24 cellular contexts compared by ENCODE assay signal in genomic region chr3:69936266-69936665, GRCh38.
"Had no signal": no experiment of that assay in that cellular context is flagged by ENCODE, and none has a peak within 500 bp of the region (broad histone marks: within the 10 kb centered on the region; RNA-seq: fewer than 3 reads in every experiment).

No MANE protein-coding gene starts in this region.

- H3K9me3 ChIP-seq: esophagus squamous epithelium, gastroesophageal sphincter, heart left ventricle, left lung, lower lobe of right lung, mucosa of descending colon had no signal

- H3K4me3 ChIP-seq: coronary artery, esophagus squamous epithelium, gastroesophageal sphincter, heart left ventricle, hepatocyte, left lung, lower lobe of right lung, mucosa of descending colon had no signal

- ATAC-seq: effector memory CD8-positive, alpha-beta T cell; esophagus mucosa; gastroesophageal sphincter; heart left ventricle; left cardiac atrium; left lung; left ventricle myocardium superior; lower lobe of right lung; mucosa of descending colon had no signal

- H3K36me3 ChIP-seq: esophagus squamous epithelium, left lung had no signal

- H3K27ac ChIP-seq: coronary artery, epithelial cell of prostate, esophagus squamous epithelium, gastroesophageal sphincter, heart left ventricle, hepatocyte, left lung, lower lobe of right lung had no signal

- H3K4me2 ChIP-seq: hepatocyte had no signal

- H2AFZ ChIP-seq: hepatocyte had no signal

- H3K4me1 ChIP-seq: esophagus squamous epithelium, left lung, lower lobe of right lung had no signal

- DNase-seq: dermis blood vessel endothelial cell; effector CD8-positive, alpha-beta T cell; effector memory CD8-positive, alpha-beta T cell; endodermal cell; erythroblast; esophagus squamous epithelium; foreskin fibroblast; heart left ventricle; hypothalamus; immature natural killer cell; islet precursor cell; kidney; left cardiac atrium; left lung; left ventricle myocardium superior; lower lobe of right lung; mesenchymal stem cell; mucosa of descending colon; naive B cell had no signal

- H3K27me3 ChIP-seq: esophagus squamous epithelium, gastroesophageal sphincter, heart left ventricle, hepatocyte, left lung had no signal
